In genomic region chr1:62286778-62287224, GRCh38 we compare ENCODE assay signal across 11 cellular contexts. TPM values are rescaled to one million over a fixed set of nuclear protein-coding genes. Genes with fewer than 3 reads are reported as not detected.
DNase-seq lines count a peak whose midpoint lies in the region; TF ChIP-seq lines count a peak whose summit lies in the region.
"Had no signal": no experiment of that assay in that cellular context is flagged by ENCODE, and none has a peak within 500 bp of the region (broad histone marks: within the 10 kb centered on the region; RNA-seq: fewer than 3 reads in every experiment).

No MANE protein-coding gene starts in this region.

- 0 out of 2 replicates have a peak, but pooled peaks cover 6% of the 10 kb centered on the region for H3F3A ChIP-seq in GM23248 (ENCODE audit: insufficient read depth)

- H3K36me3 Mint-ChIP-seq in endodermal cell (ENCODE audit: low read depth), result no peaks in the 10 kb centered on the region
- H3K36me3 Mint-ChIP-seq in osteocyte (ENCODE audit: unreplicated experiment), result no peaks in the 10 kb centered on the region
- no peaks in the 10 kb centered on the region for H3K36me3 Mint-ChIP-seq in T-helper 2 cell treated with Interferon-gamma antibody and Interleukin-4, amounts not matched to agents 5 μg/mL and 100 μg/mL, for 36 hours (ENCODE audit: low read depth)

- no peak overlapping the region for H3K9ac ChIP-seq in GM23248
- H3K9ac ChIP-seq in endodermal cell (ENCODE audit: extremely low read depth, low read length, poor library complexity, severe bottlenecking), result peak overlapping the region; percentile 35

- H3K27ac Mint-ChIP-seq in endodermal cell (peak overlapping the region; percentile 3), osteocyte (ENCODE audit: unreplicated experiment) (no peak overlapping the region)
- no peak overlapping the region for H3K27ac Mint-ChIP-seq in T-helper 2 cell treated with Interferon-gamma antibody and Interleukin-4, amounts not matched to agents 5 μg/mL and 100 μg/mL, for 36 hours
- H3K27ac Mint-ChIP-seq: activated CD8-positive, alpha-beta T cell treated with anti-CD3 and anti-CD28 coated beads for 36 hours had no signal

- H3K4me1 ChIP-seq in GM23248 (ENCODE audit: insufficient read depth), result peaks cover 8% of the 10 kb centered on the region; the same call in 1 of the 2 replicates
- peaks cover 33% of the 10 kb centered on the region for H3K4me1 ChIP-seq in endodermal cell (ENCODE audit: control insufficient read depth, insufficient read depth, low read length)

- H3K36me3 ChIP-seq in GM23248 (ENCODE audit: low read depth) (no peaks in the 10 kb centered on the region), endodermal cell (ENCODE audit: control insufficient read depth, insufficient read depth, low read length) (no peaks in the 10 kb centered on the region)
- H3K36me3 ChIP-seq: SJSA1 had no signal

- H2AFZ ChIP-seq in GM23248, result peak overlapping the region; percentile 32

- H3K27ac ChIP-seq in GM23248 (no peak overlapping the region), endodermal cell (ENCODE audit: low read depth, low read length) (peak overlapping the region; percentile 25)
- H3K27ac ChIP-seq: SJSA1 had no signal

- H3K9me3 Mint-ChIP-seq in endodermal cell (no peaks in the 10 kb centered on the region), osteocyte (ENCODE audit: unreplicated experiment) (no peaks in the 10 kb centered on the region)
- H3K9me3 Mint-ChIP-seq in T-helper 2 cell treated with Interferon-gamma antibody and Interleukin-4, amounts not matched to agents 5 μg/mL and 100 μg/mL, for 36 hours, result no peaks in the 10 kb centered on the region
- H3K9me3 Mint-ChIP-seq: activated CD8-positive, alpha-beta T cell treated with anti-CD3 and anti-CD28 coated beads for 36 hours had no signal

- H3K27me3 ChIP-seq in GM23248 (replicated peaks; ENCODE audit: insufficient read depth), result peaks cover 40% of the 10 kb centered on the region
- no peaks in the 10 kb centered on the region for H3K27me3 ChIP-seq in endodermal cell (ENCODE audit: control insufficient read depth, insufficient read depth, low read length, poor library complexity, severe bottlenecking)
- H3K27me3 ChIP-seq: SJSA1 had no signal

- H3K9me3 ChIP-seq in GM23248 (ENCODE audit: low read depth), result no peaks in the 10 kb centered on the region
- no peaks in the 10 kb centered on the region for H3K9me3 ChIP-seq in endodermal cell (ENCODE audit: control insufficient read depth, low read length)
- H3K9me3 ChIP-seq: SJSA1 had no signal

- in situ Hi-C loops in GM23248 (cut with MboI), result no loop called here

- DNase-seq in GM23248 (peak; percentile 22), NCI-H748 (lab: John Stamatoyannopoulos, UW; ENCODE audit: unreplicated experiment) (peak; percentile 65), endodermal cell (peak; percentile 86), osteocyte (ENCODE audit: extremely low spot score, unreplicated experiment) (no peak), NCI-H774 (lab: John Stamatoyannopoulos, UW) (no peak), T-helper 9 cell (no peak)
- no peak for DNase-seq in activated CD4-positive, alpha-beta T cell treated with anti-CD3 and anti-CD28 coated beads, Interleukin-2, amount 50 U/mL, for 48 hours
- DNase-seq in T-helper 2 cell treated with Interferon-gamma antibody and Interleukin-4, amounts not matched to agents 5 μg/mL and 100 μg/mL, for 36 hours (ENCODE audit: low spot score), result no peak
- DNase-seq: activated CD8-positive, alpha-beta T cell treated with anti-CD3 and anti-CD28 coated beads for 36 hours; GF-D8 had no signal

- 24 to 26% methylated on average over 9 of the region's 9 CpGs for WGBS in GM23248 (ENCODE audit: low coverage in 1 of 2, low lambda C conversion rate in 2 of 2, missing lambda C conversion rate in 2 of 2), 2 experiments
- WGBS in endodermal cell (ENCODE audit: insufficient coverage in 1 of 2, insufficient read length in 1 of 2), 2 experiments, result 2 to 5% methylated on average over 6 to 9 of the region's 9 CpGs

- TF ChIP-seq CTCF in endodermal cell (conservative IDR thresholded peaks at IDR 0.05) (no peak), osteocyte (IDR thresholded peaks at IDR 0.05) (no peak)

- H3K4me3 Mint-ChIP-seq in endodermal cell, result peak overlapping the region; percentile 43
- H3K4me3 Mint-ChIP-seq in osteocyte (ENCODE audit: unreplicated experiment), result peak overlapping the region; percentile 68
- no peak overlapping the region for H3K4me3 Mint-ChIP-seq in T-helper 2 cell treated with Interferon-gamma antibody and Interleukin-4, amounts not matched to agents 5 μg/mL and 100 μg/mL, for 36 hours
- H3K4me3 Mint-ChIP-seq: activated CD8-positive, alpha-beta T cell treated with anti-CD3 and anti-CD28 coated beads for 36 hours had no signal

- peak overlapping the region; percentile 10 for H3K4me2 ChIP-seq in GM23248 (ENCODE audit: unreplicated experiment)

- peaks cover 37% of the 10 kb centered on the region for H3K4me1 Mint-ChIP-seq in endodermal cell
- H3K4me1 Mint-ChIP-seq in osteocyte (ENCODE audit: unreplicated experiment), result peaks cover 22% of the 10 kb centered on the region
- no peaks in the 10 kb centered on the region for H3K4me1 Mint-ChIP-seq in T-helper 2 cell treated with Interferon-gamma antibody and Interleukin-4, amounts not matched to agents 5 μg/mL and 100 μg/mL, for 36 hours (ENCODE audit: low read depth)

- H3K4me3 ChIP-seq in GM23248 (0 out of 2 replicates have a peak overlapping the region, but pooled peaks have one; percentile 2), endodermal cell (ENCODE audit: low read length) (peak overlapping the region; percentile 70)
- H3K4me3 ChIP-seq: SJSA1 had no signal

- H3K27me3 Mint-ChIP-seq in endodermal cell (ENCODE audit: insufficient read depth), result peaks cover 28% of the 10 kb centered on the region
- H3K27me3 Mint-ChIP-seq in osteocyte (ENCODE audit: unreplicated experiment), result peaks cover 82% of the 10 kb centered on the region
- peaks cover 36% of the 10 kb centered on the region for H3K27me3 Mint-ChIP-seq in T-helper 2 cell treated with Interferon-gamma antibody and Interleukin-4, amounts not matched to agents 5 μg/mL and 100 μg/mL, for 36 hours (ENCODE audit: low read depth)

- no peaks in the 10 kb centered on the region for H3K9me2 ChIP-seq in GM23248 (ENCODE audit: insufficient read depth)

- H4K20me1 ChIP-seq in GM23248 (ENCODE audit: insufficient read depth), result no peaks in the 10 kb centered on the region

- H3K79me2 ChIP-seq in GM23248 (ENCODE audit: insufficient read depth), result no peaks in the 10 kb centered on the region

RNA-seq across cellular contexts. Expression of gene KANK4, which starts 32.4 kb away (rescaled TPM):
- 0.25 and 0.32 TPM in 2 replicates for total RNA-seq in GM23248 (2014; rRNA removed; shearing (Covaris generic))
- 0.29 and 0.38 TPM in 2 replicates for polyA plus RNA-seq in GM23248 (2016; fragmentation: Nextera tagmentation; extraction: Ambion mirVana)
- total RNA-seq in endodermal cell, result under 1 TPM; 0.46 to 0.70 TPM
- 4.6 TPM for polyA plus RNA-seq in endodermal cell (2013, experiment 1 of 2)
- polyA plus RNA-seq in endodermal cell (2013, experiment 2 of 2), result 4.9 TPM
- not detected in 2 replicates for total RNA-seq in osteocyte
- total RNA-seq: activated CD8-positive, alpha-beta T cell treated with anti-CD3 and anti-CD28 coated beads for 36 hours; SJSA1 had no signal

Comparison
In these comparisons a context has a peak if more than half of its experiments do, and no peak if none do; other contexts are left out.
1. DNase-seq: peak in GM23248 (single experiment), NCI-H748 (single experiment) and endodermal cell (single experiment); none in osteocyte (single experiment), activated CD4-positive, alpha-beta T cell treated with anti-CD3 and anti-CD28 coated beads, Interleukin-2, amount 50 U/mL, for 48 hours (0 of 2), NCI-H774 (single experiment), T-helper 2 cell treated with Interferon-gamma antibody and Interleukin-4, amounts not matched to agents 5 μg/mL and 100 μg/mL, for 36 hours (single experiment) and T-helper 9 cell (single experiment).